Comparison of ENCODE assay signal across 20 cellular contexts in the genomic region with DNA sequence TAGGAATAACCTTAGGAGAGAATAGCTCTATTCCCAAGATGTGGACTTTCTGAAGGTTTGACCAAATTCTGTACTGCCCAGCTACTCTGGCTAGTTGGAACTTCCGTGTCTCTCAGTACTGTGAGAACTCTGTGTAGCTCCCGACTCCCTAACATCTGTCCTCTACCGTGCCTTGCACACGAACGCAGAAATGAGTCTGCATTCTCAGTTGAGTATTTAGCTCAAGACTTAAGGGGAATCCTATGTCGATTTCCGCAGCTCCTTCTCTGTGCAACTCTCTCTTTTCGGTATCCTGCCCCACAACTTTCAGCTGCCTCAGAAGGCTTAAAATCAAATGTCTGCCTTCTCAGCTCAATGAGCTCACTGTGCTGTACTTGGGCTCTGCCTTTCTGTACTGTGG.
"Had no signal": no experiment of that assay in that cellular context is flagged by ENCODE, and none has a peak within 500 bp of the region (broad histone marks: within the 10 kb centered on the region; RNA-seq: fewer than 3 reads in every experiment).

No MANE protein-coding gene starts in this region.

- H3K9me3 Mint-ChIP-seq: naive thymus-derived CD8-positive, alpha-beta T cell; type B pancreatic cell had no signal

- H3K4me3 Mint-ChIP-seq: naive thymus-derived CD8-positive, alpha-beta T cell; type B pancreatic cell had no signal

- H3K27ac Mint-ChIP-seq: type B pancreatic cell had no signal

- ATAC-seq: foreskin keratinocyte; left colon; naive thymus-derived CD8-positive, alpha-beta T cell; psoas muscle had no signal

- H3K27ac ChIP-seq: coronary artery, dorsolateral prefrontal cortex, epithelial cell of prostate, foreskin keratinocyte, hepatocyte, neutrophil, psoas muscle, sigmoid colon, skin epidermis had no signal

- H3K4me3 ChIP-seq: coronary artery, dorsolateral prefrontal cortex, hepatocyte, psoas muscle, sigmoid colon, skin epidermis had no signal

- H3K36me3 ChIP-seq: neutrophil, sigmoid colon had no signal

- H2AFZ ChIP-seq: hepatocyte had no signal

- H3K9me3 ChIP-seq: neutrophil, psoas muscle had no signal

- H3K4me2 ChIP-seq: hepatocyte had no signal

- DNase-seq: dorsolateral prefrontal cortex; effector CD8-positive, alpha-beta T cell; foreskin keratinocyte; left colon; mesendoderm; naive thymus-derived CD8-positive, alpha-beta T cell; psoas muscle; retina; sigmoid colon; stimulated activated CD4-positive, alpha-beta T cell treated with anti-CD3 and anti-CD28 coated beads, Interleukin-2, amount 100 ng/mL, for 24 hours; stimulated activated CD4-positive, alpha-beta T cell treated with anti-CD3 and anti-CD28 coated beads, Interleukin-4, amount 100 ng/mL, for 4 hours; stimulated activated naive CD4-positive, alpha-beta T cell had no signal

- FAIRE-seq: endometrium, urothelium cell line had no signal

- H3K27me3 ChIP-seq: hepatocyte, neutrophil had no signal

- H3K36me3 Mint-ChIP-seq: naive thymus-derived CD8-positive, alpha-beta T cell; type B pancreatic cell had no signal

- H3K79me2 ChIP-seq: hepatocyte had no signal

- H3K4me1 ChIP-seq: psoas muscle, sigmoid colon had no signal
